ENCODE assay signal across 23 cellular contexts in the genomic region with DNA sequence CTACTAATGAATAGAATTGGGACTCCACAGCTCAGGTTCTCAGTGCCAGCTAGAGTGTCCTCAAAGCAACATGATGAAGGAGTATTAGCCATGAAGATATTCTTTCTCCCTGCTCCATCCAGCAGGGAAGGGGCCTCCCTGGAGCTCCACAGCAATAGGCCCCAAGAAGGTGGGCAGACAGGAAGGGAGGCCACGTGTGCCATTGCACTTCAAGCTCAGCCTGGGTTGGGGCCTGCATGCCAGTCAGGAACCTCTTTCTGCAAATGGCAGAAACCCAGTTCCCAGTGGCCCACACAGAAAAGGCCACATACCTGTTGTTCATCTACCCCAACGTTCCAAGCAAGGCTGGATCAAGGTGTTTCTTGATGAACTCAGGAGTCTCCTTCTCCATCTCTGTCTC.
DNase-seq lines count a peak whose midpoint lies in the region; ATAC-seq and TF ChIP-seq lines count a peak whose summit lies in the region.
"Had no signal": no experiment of that assay in that cellular context is flagged by ENCODE, and none has a peak within 500 bp of the region (broad histone marks: within the 10 kb centered on the region; RNA-seq: fewer than 3 reads in every experiment).

No MANE protein-coding gene starts in this region.

- no peaks in the 10 kb centered on the region for H3K79me2 ChIP-seq in MM.1S (ENCODE audit: low read length)
- H3K79me2 ChIP-seq in neural progenitor cell (ENCODE audit: low read depth), result no peaks in the 10 kb centered on the region

- WGBS in body of pancreas, 2 donors, result 31 to 64% methylated on average over 2 of the region's 2 CpGs

- H3K4me3 Mint-ChIP-seq in neural progenitor cell, result no peak overlapping the region
- H3K4me3 Mint-ChIP-seq: CD14-positive monocyte; CD4-positive, alpha-beta memory T cell; CD4-positive, CD25-positive, alpha-beta regulatory T cell; CD8-positive, alpha-beta memory T cell had no signal

- CTCF ChIA-PET in GM10248 (lab: Yijun Ruan, JAX), result no interaction called here

- TF ChIP-seq POLR2A in body of pancreas (IDR thresholded peaks at IDR 0.05), result no peak

- peaks cover 15% of the 10 kb centered on the region for H3K27me3 Mint-ChIP-seq in neural progenitor cell (ENCODE audit: insufficient read depth, low read depth)

- H3K9me3 Mint-ChIP-seq in neural progenitor cell, result peaks cover 3% of the 10 kb centered on the region

- H3K9me3 ChIP-seq in MM.1S (replicated peaks; ENCODE audit: insufficient read depth, low read length) (no peaks in the 10 kb centered on the region), neural progenitor cell (ENCODE audit: low read depth) (no peaks in the 10 kb centered on the region), body of pancreas (no peaks in the 10 kb centered on the region)
- H3K9me3 ChIP-seq: BE2C had no signal

- no peak for ATAC-seq in body of pancreas

- H3K9me2 ChIP-seq in MM.1S (replicated peaks; ENCODE audit: insufficient read depth, low read length), result no peaks in the 10 kb centered on the region

- TF ChIP-seq CTCF in GM10248 (IDR thresholded peaks at IDR 0.05; ENCODE audit: control extremely low read depth, extremely low read depth, low read depth, missing control alignments) (no peak), GM13976 (IDR thresholded peaks at IDR 0.05; ENCODE audit: borderline replicate concordance, control extremely low read depth, extremely low read depth, insufficient read depth, missing control alignments) (no peak), MM.1S (IDR thresholded peaks at IDR 0.05; ENCODE audit: low read length) (no peak), neural progenitor cell (IDR thresholded peaks at IDR 0.05) (no peak), body of pancreas (IDR thresholded peaks at IDR 0.05) (no peak)

- DNase-seq in GM10248 (ENCODE audit: extremely low spot score) (peak; percentile 7), GM13976 (ENCODE audit: low spot score) (peak; percentile 13), MM.1S (no peak), neural progenitor cell (ENCODE audit: low spot score) (no peak), NCI-H187 treated with DMSO at 0.1 percent for 48 hours (lab: John Stamatoyannopoulos, UW) (no peak), NCI-H187 (lab: John Stamatoyannopoulos, UW) (no peak), body of pancreas (no peak)
- DNase-seq: 8988T; ACHN; BE2C; C1 segment of cervical spinal cord; CD4-positive, alpha-beta memory T cell; CD4-positive, CD25-positive, alpha-beta regulatory T cell; CD8-positive, alpha-beta memory T cell; COR-L47; DMS 273 treated with DMSO at 0.1 percent for 48 hours; DMS153; DMS79; DND-41; EL; GDM1 had no signal

- no peak overlapping the region for H3K9ac ChIP-seq in MM.1S (ENCODE audit: low read length)
- H3K9ac ChIP-seq in neural progenitor cell, result no peak overlapping the region
- H3K9ac ChIP-seq: BLaER1 had no signal

- H3K4me1 ChIP-seq in MM.1S (ENCODE audit: low read length) (peaks cover 2% of the 10 kb centered on the region; the same call in 1 of the 2 replicates), neural progenitor cell (no peaks in the 10 kb centered on the region), body of pancreas (peaks cover 9% of the 10 kb centered on the region)
- H3K4me1 ChIP-seq: BE2C had no signal

- H4K20me1 ChIP-seq in MM.1S (ENCODE audit: insufficient read depth, low read length), result no peaks in the 10 kb centered on the region
- H4K20me1 ChIP-seq in neural progenitor cell (ENCODE audit: low read depth), result no peaks in the 10 kb centered on the region
- H4K20me1 ChIP-seq: BLaER1 had no signal

- peak overlapping the region; percentile 80 for H3K27ac Mint-ChIP-seq in neural progenitor cell
- H3K27ac Mint-ChIP-seq: CD14-positive monocyte; CD4-positive, alpha-beta memory T cell; CD4-positive, CD25-positive, alpha-beta regulatory T cell; CD8-positive, alpha-beta memory T cell had no signal

- POLR2A ChIA-PET in GM10248 (lab: Yijun Ruan, JAX), result no interaction called here

- H3K36me3 Mint-ChIP-seq in neural progenitor cell, result no peaks in the 10 kb centered on the region
- H3K36me3 Mint-ChIP-seq: CD14-positive monocyte; CD4-positive, alpha-beta memory T cell; CD4-positive, CD25-positive, alpha-beta regulatory T cell had no signal

- H3K4me3 ChIP-seq in MM.1S (ENCODE audit: low read length), result no peak overlapping the region
- H3K4me3 ChIP-seq in neural progenitor cell, result no peak overlapping the region
- H3K4me3 ChIP-seq in body of pancreas, result no peak overlapping the region
- H3K4me3 ChIP-seq: BLaER1 had no signal

- no peaks in the 10 kb centered on the region for H3K36me3 ChIP-seq in MM.1S (replicated peaks; ENCODE audit: insufficient read depth, low read length)
- H3K36me3 ChIP-seq in neural progenitor cell, result no peaks in the 10 kb centered on the region
- no peaks in the 10 kb centered on the region for H3K36me3 ChIP-seq in body of pancreas (replicated peaks in 1 of 2; ENCODE audit: insufficient read depth in 1 of 2, low read depth in 2 of 2)
- H3K36me3 ChIP-seq: BE2C, BLaER1 had no signal

- H3K4me2 ChIP-seq in MM.1S (ENCODE audit: low read depth, low read length) (no peak overlapping the region), neural progenitor cell (no peak overlapping the region)

- H2AFZ ChIP-seq in MM.1S (ENCODE audit: low read length) (no peak overlapping the region), neural progenitor cell (replicated peaks) (no peak overlapping the region)

- H3K27me3 ChIP-seq in MM.1S (replicated peaks; ENCODE audit: insufficient read depth, low read length) (no peaks in the 10 kb centered on the region), neural progenitor cell (no peaks in the 10 kb centered on the region), body of pancreas (no peaks in the 10 kb centered on the region)
- H3K27me3 ChIP-seq: BE2C, BLaER1 had no signal

- H3F3A ChIP-seq in MM.1S (ENCODE audit: insufficient read depth, low read length) (no peaks in the 10 kb centered on the region), neural progenitor cell (ENCODE audit: low read depth) (no peaks in the 10 kb centered on the region)

- intact Hi-C loops in body of pancreas (cut with DNase I), result no loop called here

- peaks cover 63% of the 10 kb centered on the region for H3K4me1 Mint-ChIP-seq in neural progenitor cell
- H3K4me1 Mint-ChIP-seq: CD4-positive, CD25-positive, alpha-beta regulatory T cell; CD8-positive, alpha-beta memory T cell had no signal

- in situ Hi-C loops in GM13976 (cut with MboI; ENCODE audit: low sequenced_read_pairs, unreplicated experiment), result no loop called here

- H3K27ac ChIP-seq in MM.1S (ENCODE audit: low read length) (peak overlapping the region; percentile 32; the same call in 1 of the 2 replicates), neural progenitor cell (no peak overlapping the region), body of pancreas (no peak overlapping the region)
- H3K27ac ChIP-seq: BLaER1 had no signal

Comparison
In these comparisons a context has a peak if more than half of its experiments do, and no peak if none do; other contexts are left out.
1. DNase-seq: peak in GM10248 (single experiment) and GM13976 (single experiment); none in MM.1S (single experiment), neural progenitor cell (single experiment), NCI-H187 treated with DMSO at 0.1 percent for 48 hours (single experiment), NCI-H187 (0 of 2) and body of pancreas (0 of 4).